ENCODE assay signal across 30 cellular contexts in the genomic region with DNA sequence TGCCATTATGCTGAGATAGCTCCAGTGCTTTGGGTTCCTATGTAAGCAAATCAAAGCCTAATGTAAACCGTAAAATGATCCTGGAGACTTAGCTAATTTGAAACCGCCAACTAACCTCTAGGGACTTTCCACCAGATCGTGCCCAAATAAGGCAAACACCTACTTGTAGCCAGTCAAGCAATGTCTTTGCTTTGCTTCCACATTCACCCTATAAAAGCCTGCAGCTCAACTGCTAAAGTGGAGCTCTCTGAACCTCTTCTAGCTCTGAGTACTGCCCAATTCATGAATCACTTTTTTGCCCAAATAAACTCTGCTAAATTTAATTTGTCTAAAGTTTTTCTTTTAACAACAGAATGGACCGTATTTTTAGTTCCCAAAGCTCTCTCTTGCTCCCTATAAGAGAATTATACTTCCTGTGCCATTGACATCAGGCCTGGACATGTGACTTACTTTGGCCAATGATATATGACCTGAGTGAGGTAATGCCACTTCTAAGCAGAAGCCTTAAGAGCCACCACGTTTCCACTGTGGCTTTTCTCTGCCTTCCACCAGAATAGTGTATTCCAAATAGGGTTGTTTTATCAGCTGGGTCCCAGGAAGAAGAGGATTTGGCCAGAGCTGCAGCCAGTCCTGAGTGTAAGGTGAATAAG. TPM values are rescaled to one million over a fixed set of nuclear protein-coding genes. Genes with fewer than 3 reads are reported as not detected.
DNase-seq lines count a peak whose midpoint lies in the region; ATAC-seq, FAIRE-seq and TF ChIP-seq lines count a peak whose summit lies in the region.
"Had no signal": no experiment of that assay in that cellular context is flagged by ENCODE, and none has a peak within 500 bp of the region (broad histone marks: within the 10 kb centered on the region; RNA-seq: fewer than 3 reads in every experiment).

No MANE protein-coding gene starts in this region.

- TF ChIP-seq POLR2A in HepG2 (IDR thresholded peaks at IDR 0.05; ENCODE audit: insufficient read depth in 1 of 2, low read depth in 2 of 2, low read length in 2 of 2) (no peak), right lobe of liver (IDR thresholded peaks at IDR 0.05) (no peak), GM12878 (IDR thresholded peaks at IDR 0.05; ENCODE audit: low read depth, low read length) (no peak)

- intact Hi-C loops in HepG2 (cut with micrococcal nuclease; ENCODE audit: unreplicated experiment) (no loop called here), right lobe of liver (cut with DNase I) (no loop called here), GM12878 (cut with micrococcal nuclease; ENCODE audit: unreplicated experiment) (no loop called here)

- H2AFZ ChIP-seq in HepG2 (ENCODE audit: low read length): no peak overlapping the region
- peak overlapping the region; percentile 28; the same call in 1 of the 2 replicates for H2AFZ ChIP-seq in KMS-11 (ENCODE audit: low read depth)
- H2AFZ ChIP-seq in GM12878 (ENCODE audit: control insufficient read depth, low read depth, low read length): no peak overlapping the region
- H2AFZ ChIP-seq: PC-9 had no signal

- TF ChIP-seq EP300 in HepG2 (IDR thresholded peaks at IDR 0.05; ENCODE audit: low read depth in 2 of 2, low read length in 2 of 2) (no peak), HepG2 (CRISPR knock-in tag; IDR thresholded peaks at IDR 0.05; ENCODE audit: borderline replicate concordance) (no peak), GM12878 (IDR thresholded peaks at IDR 0.05; ENCODE audit: borderline replicate concordance in 1 of 2, control insufficient read depth in 1 of 2, low read depth in 2 of 2, low read length in 2 of 2) (no peak)

- H3K27ac ChIP-seq in HepG2 (ENCODE audit: extremely low read length, insufficient read depth, low read length): no peak overlapping the region
- no peak overlapping the region for H3K27ac ChIP-seq in right lobe of liver
- peak overlapping the region; percentile 96 for H3K27ac ChIP-seq in KMS-11
- no peak overlapping the region for H3K27ac ChIP-seq in GM12878 (ENCODE audit: control insufficient read depth, insufficient read depth)
- H3K27ac ChIP-seq: BLaER1, PC-9, prostate gland, stomach had no signal

- CTCF ChIA-PET in HepG2 (lab: Yijun Ruan, JAX; ENCODE audit: low intra/inter-chr PET ratio, low total read pairs) (no interaction called here), GM12878 (lab: Yijun Ruan, JAX) (interaction anchor here (3.6 kb wide), 1 partner anchor 24 kb away, joined by 22 read pairs; no protein-coding TSS in a partner anchor)

- RAD21 ChIA-PET in GM12878 (lab: Charles Lee; ENCODE audit: unreplicated experiment): no interaction called here

- H3K9ac ChIP-seq in HepG2 (ENCODE audit: insufficient read depth, low read depth, low read length) (no peak overlapping the region), KMS-11 (peak overlapping the region; percentile 51), GM12878 (ENCODE audit: control insufficient read depth, insufficient read depth, low read length) (no peak overlapping the region)
- H3K9ac ChIP-seq: BLaER1, SK-N-SH had no signal

- H3K4me3 ChIP-seq in HepG2 (replicated peaks in 1 of 3; ENCODE audit: insufficient read depth in 1 of 3, low read depth in 2 of 3, low read length in 3 of 3) (no peak overlapping the region), right lobe of liver (no peak overlapping the region), KMS-11 (IDR thresholded peaks at IDR 0.05; ENCODE audit: insufficient read depth, low read depth, low read length) (no peak overlapping the region), GM12878 (no peak overlapping the region)
- H3K4me3 ChIP-seq: BLaER1, mucosa of descending colon, PC-9, prostate gland, stomach had no signal

- H3K4me1 ChIP-seq in HepG2 (ENCODE audit: insufficient read depth, low read length): no peaks in the 10 kb centered on the region
- H3K4me1 ChIP-seq in right lobe of liver: no peaks in the 10 kb centered on the region
- peaks cover 89% of the 10 kb centered on the region for H3K4me1 ChIP-seq in KMS-11 (ENCODE audit: low read depth, poor library complexity, severe bottlenecking)
- no peaks in the 10 kb centered on the region; the same call in 1 of the 2 replicates for H3K4me1 ChIP-seq in GM12878 (ENCODE audit: control insufficient read depth, insufficient read depth, low read length)
- H3K4me1 ChIP-seq: prostate gland, stomach had no signal

- H3K79me2 ChIP-seq in HepG2 (ENCODE audit: insufficient read depth, low read length) (no peaks in the 10 kb centered on the region), KMS-11 (ENCODE audit: insufficient read depth, low read depth) (no peaks in the 10 kb centered on the region), GM12878 (ENCODE audit: control insufficient read depth, insufficient read depth, low read length) (no peaks in the 10 kb centered on the region)

- no peak for TF ChIP-seq RAD21 in HepG2 (CRISPR knock-in tag; IDR thresholded peaks at IDR 0.05)
- TF ChIP-seq RAD21 in GM12878 (IDR thresholded peaks at IDR 0.05; ENCODE audit: insufficient read depth, low read depth, low read length): no peak

- TF ChIP-seq CTCF in HepG2 (CRISPR knock-in tag; IDR thresholded peaks at IDR 0.05) (no peak), right lobe of liver (IDR thresholded peaks at IDR 0.05) (no peak), KMS-11 (conservative IDR thresholded peaks at IDR 0.05; ENCODE audit: low read depth, low read length) (no peak), GM12878 (IDR thresholded peaks at IDR 0.05 in 2 of 3, conservative IDR thresholded peaks at IDR 0.05 in 1 of 3; ENCODE audit: control insufficient read depth in 2 of 3, extremely low read depth in 1 of 3, insufficient read depth in 1 of 3, low read depth in 3 of 3, low read length in 3 of 3) (no peak)

- DNase-seq in HepG2 (ENCODE audit: low spot score) (no peak), right lobe of liver (no peak), GM12878 (ENCODE audit: low read depth, low spot score) (peak; percentile 9), epidermal melanocyte (ENCODE audit: insufficient read length, low spot score) (no peak)
- DNase-seq: activated CD4-positive, alpha-beta T cell treated with anti-CD3 and anti-CD28 coated beads, Interleukin-2, amount 50 U/mL, for 4 hours; activated CD4-positive, CD25-positive, alpha-beta regulatory T cell; activated CD8-positive, alpha-beta memory T cell treated with anti-CD3 and anti-CD28 coated beads, Interleukin-2, amount 50 U/mL, for 48 hours; activated naive CD4-positive, alpha-beta T cell treated with anti-CD3 and anti-CD28 coated beads, Interleukin-2, amount 50 U/mL, for 16 hours; amniotic stem cell; cerebellar nuclear complex; hippocampal formation; Kasumi-1; left cardiac atrium; mucosa of descending colon; natural killer cell; NCI-H146; occipital lobe; PC-9; SK-N-SH; stimulated activated CD4-positive, alpha-beta T cell treated with anti-CD3 and anti-CD28 coated beads, Interleukin-2, amount 100 ng/mL, for 48 hours; stomach had no signal

- H3K27me3 ChIP-seq in HepG2 (ENCODE audit: control insufficient read depth in 1 of 2, insufficient read depth in 2 of 2, low read length in 2 of 2) (peaks cover 0 to under 1% of the 10 kb centered on the region in 2 experiments; a peak in 1 of 5 replicates), right lobe of liver (no peaks in the 10 kb centered on the region), KMS-11 (ENCODE audit: insufficient read depth, low read depth) (no peaks in the 10 kb centered on the region), GM12878 (replicated peaks in 1 of 2; ENCODE audit: control insufficient read depth in 2 of 2, insufficient read depth in 2 of 2, low read length in 1 of 2) (no peaks in the 10 kb centered on the region)
- H3K27me3 ChIP-seq: BLaER1, stomach had no signal

- ATAC-seq in HepG2 (no peak), right lobe of liver (no peak), GM12878 (peak; percentile 75), HG03342 (IDR thresholded peaks at IDR 0.05; ENCODE audit: unreplicated experiment) (no peak), HG03354 (IDR thresholded peaks at IDR 0.05; ENCODE audit: poor library complexity, severe bottlenecking, unreplicated experiment) (no peak)
- ATAC-seq: left cardiac atrium, mucosa of descending colon, natural killer cell, Right ventricle myocardium inferior, sciatic nerve had no signal

- in situ Hi-C loops in HepG2 (cut with HindIII; ENCODE audit: extremely low pct_ligation_motif_present, low pct_unique_long_range_greater_than_20kb) (no loop called here), GM12878 (cut with MboI) (no loop called here)

- H3K36me3 ChIP-seq in HepG2 (replicated peaks in 1 of 2; ENCODE audit: control insufficient read depth in 1 of 2, insufficient read depth in 2 of 2, low read length in 2 of 2) (no peaks in the 10 kb centered on the region), right lobe of liver (no peaks in the 10 kb centered on the region), KMS-11 (ENCODE audit: insufficient read depth) (no peaks in the 10 kb centered on the region), GM12878 (ENCODE audit: control insufficient read depth in 2 of 2, insufficient read depth in 2 of 2, low read length in 1 of 2) (no peaks in the 10 kb centered on the region)
- H3K36me3 ChIP-seq: BLaER1, prostate gland, stomach had no signal

- POLR2A ChIA-PET in HepG2 (lab: Yijun Ruan, JAX): no interaction called here
- POLR2A ChIA-PET in GM12878 (lab: Charles Lee): no interaction called here

- SMC1A ChIA-PET in GM12878 (lab: Charles Lee; ENCODE audit: uncharacterized antibody, unreplicated experiment): interaction anchor here (0.6 kb wide), 1 partner anchor 1060 kb away, joined by 3 read pairs; no protein-coding TSS in a partner anchor

- no TSS peak for BruUV-seq in HepG2 (replicated peaks; lab: Mats Ljungman, UMichigan)
- no TSS peak for BruUV-seq in GM12878 (replicated peaks; lab: Mats Ljungman, UMichigan)

- H4K20me1 ChIP-seq in HepG2 (ENCODE audit: insufficient read depth, low read length) (no peaks in the 10 kb centered on the region), KMS-11 (ENCODE audit: insufficient read depth) (no peaks in the 10 kb centered on the region), GM12878 (ENCODE audit: control insufficient read depth, insufficient read depth) (no peaks in the 10 kb centered on the region)
- H4K20me1 ChIP-seq: BLaER1 had no signal

- 21% methylated on average over 5 of the region's 5 CpGs for WGBS in HepG2 (ENCODE audit: low lambda C conversion rate)
- 73% methylated on average over 4 of the region's 5 CpGs for WGBS in right lobe of liver (ENCODE audit: insufficient coverage, low coverage, low lambda C conversion rate, missing lambda C conversion rate)
- 8% methylated on average over 5 of the region's 5 CpGs for WGBS in GM12878 (ENCODE audit: insufficient coverage, insufficient replicate concordance, low lambda C conversion rate, missing lambda C conversion rate)

- FAIRE-seq in HepG2 (lab: Jason Lieb, UNC) (no peak), GM12878 (lab: Jason Lieb, UNC) (no peak)
- FAIRE-seq: H54, TTC549 had no signal

- H3K9me3 ChIP-seq in HepG2 (ENCODE audit: low read length) (peaks cover 8% of the 10 kb centered on the region; the same call in 1 of the 2 replicates), right lobe of liver (no peaks in the 10 kb centered on the region), GM12878 (replicated peaks; ENCODE audit: control insufficient read depth, insufficient read depth, low read length) (peaks cover 15% of the 10 kb centered on the region)
- H3K9me3 ChIP-seq: mucosa of descending colon, prostate gland, SK-N-SH had no signal

- H3K4me2 ChIP-seq in HepG2 (ENCODE audit: low read depth, low read length): no peak overlapping the region
- H3K4me2 ChIP-seq in KMS-11: peak overlapping the region; percentile 63
- no peak overlapping the region for H3K4me2 ChIP-seq in GM12878 (ENCODE audit: control insufficient read depth, insufficient read depth)
- H3K4me2 ChIP-seq: BLaER1, PC-9, SK-N-SH had no signal

RNA-seq across cellular contexts. Expression of a gene that starts 34.8 kb away (rescaled TPM):
- total RNA-seq in HepG2 (2016; rRNA removed; fragmentation: Illumina TruSeq; extraction: Trizol): 86.0 and 113 TPM in 2 replicates
- total RNA-seq in HepG2 (2016; cell fraction: cytosol; rRNA removed; fragmentation: Illumina TruSeq; extraction: Trizol; ENCODE audit: low read depth): 19.7 and 25.4 TPM in 2 replicates
- total RNA-seq in HepG2 (2016; cell fraction: insoluble cytoplasmic fraction; rRNA removed; fragmentation: Illumina TruSeq; extraction: Trizol): 84.7 and 89.7 TPM in 2 replicates
- 45.7 and 47.8 TPM in 2 replicates for total RNA-seq in HepG2 (2016; cell fraction: membrane; rRNA removed; fragmentation: Illumina TruSeq; extraction: Trizol)
- total RNA-seq in HepG2 (2016; cell fraction: nucleus; rRNA removed; fragmentation: Illumina TruSeq; extraction: Trizol): 55.8 and 66.5 TPM in 2 replicates
- 82.5 and 90.6 TPM in 2 replicates for polyA plus RNA-seq in HepG2 (2011; rRNA removed)
- polyA plus RNA-seq in HepG2 (2011; cell fraction: cytosol; rRNA removed): 129 and 230 TPM in 2 replicates
- polyA plus RNA-seq in HepG2 (2011; cell fraction: nucleus; rRNA removed): 130 and 163 TPM in 2 replicates
- polyA plus RNA-seq in HepG2 (2012): 209 and 270 TPM in 2 replicates
- polyA plus RNA-seq in HepG2 (2016; cell fraction: cytosol; fragmentation: Illumina TruSeq; extraction: Trizol; ENCODE audit: low read depth): 182 and 186 TPM in 2 replicates
- polyA plus RNA-seq in HepG2 (2016; cell fraction: insoluble cytoplasmic fraction; fragmentation: Illumina TruSeq; extraction: Trizol; ENCODE audit: low read depth): 230 and 306 TPM in 2 replicates
- 158 and 165 TPM in 2 replicates for polyA plus RNA-seq in HepG2 (2016; cell fraction: membrane; fragmentation: Illumina TruSeq; extraction: Trizol; ENCODE audit: low read depth)
- 135 and 140 TPM in 2 replicates for polyA plus RNA-seq in HepG2 (2016; cell fraction: nucleus; fragmentation: Illumina TruSeq; extraction: Trizol; ENCODE audit: insufficient read depth, low read depth)
- 31.0 and 97.3 TPM in 2 replicates for polyA minus RNA-seq in HepG2 (2011; rRNA and poly(A)+ RNA removed; ENCODE audit: low replicate concordance)
- 90.7 and 92.5 TPM in 2 replicates for polyA minus RNA-seq in HepG2 (2011; cell fraction: cytosol; rRNA and poly(A)+ RNA removed)
- 67.6 and 70.3 TPM in 2 replicates for polyA minus RNA-seq in HepG2 (2011; cell fraction: nucleus; rRNA and poly(A)+ RNA removed)
- total RNA-seq in right lobe of liver: 100 to 1,000 TPM in 5 of 6 experiments, 10 to 100 TPM in 1; 82.5 to 260 (median 116) TPM
- 68.6 and 72.2 TPM in 2 replicates for total RNA-seq in GM12878 (2013; cell fraction: nucleolus; rRNA removed)
- 30.2 and 32.9 TPM in 2 replicates for total RNA-seq in GM12878 (2014; rRNA removed)
- total RNA-seq in GM12878 (2014; rRNA removed; fragmentation: Illumina TruSeq; extraction: Trizol): 35.2 and 35.8 TPM in 2 replicates
- total RNA-seq in GM12878 (2021): 156 and 167 TPM in 2 replicates
- 60.4 TPM for polyA plus RNA-seq in GM12878 (2011; ENCODE audit: low read depth)
- 29.3 and 45.9 TPM in 2 replicates for polyA plus RNA-seq in GM12878 (2011; rRNA removed)
- 46.6 and 163 TPM in 2 replicates for polyA plus RNA-seq in GM12878 (2011; cell fraction: cytosol; rRNA removed)
- 76.8 and 77.5 TPM in 2 replicates for polyA plus RNA-seq in GM12878 (2011; cell fraction: nucleus; rRNA removed)
- polyA plus RNA-seq in GM12878 (2012): 96.7 and 104 TPM in 2 replicates
- polyA plus RNA-seq in GM12878 (2014; fragmentation: Illumina TruSeq; extraction: Trizol): 68.1 and 171 TPM in 2 replicates
- 10 to 100 TPM; 14.2 to 14.4 TPM for polyA plus RNA-seq in GM12878 (2014; fragmentation: Nextera tagmentation; extraction: Ambion mirVana)
- 27.3 and 35.1 TPM in 2 replicates for polyA plus RNA-seq in GM12878 (2014; rRNA removed)
- polyA plus RNA-seq in GM12878 (2016; fragmentation: Nextera tagmentation; extraction: Ambion mirVana): 100 to 1,000 TPM; 159 to 173 TPM
- polyA minus RNA-seq in GM12878 (2011; rRNA and poly(A)+ RNA removed): 45.8 and 52.1 TPM in 2 replicates
- polyA minus RNA-seq in GM12878 (2011; cell fraction: cytosol; rRNA and poly(A)+ RNA removed): 21.9 and 37.1 TPM in 2 replicates
- polyA minus RNA-seq in GM12878 (2011; cell fraction: nucleus; rRNA and poly(A)+ RNA removed): 18.9 and 34.3 TPM in 2 replicates
